ENCODE assay signal across 30 cellular contexts in the genomic region with DNA sequence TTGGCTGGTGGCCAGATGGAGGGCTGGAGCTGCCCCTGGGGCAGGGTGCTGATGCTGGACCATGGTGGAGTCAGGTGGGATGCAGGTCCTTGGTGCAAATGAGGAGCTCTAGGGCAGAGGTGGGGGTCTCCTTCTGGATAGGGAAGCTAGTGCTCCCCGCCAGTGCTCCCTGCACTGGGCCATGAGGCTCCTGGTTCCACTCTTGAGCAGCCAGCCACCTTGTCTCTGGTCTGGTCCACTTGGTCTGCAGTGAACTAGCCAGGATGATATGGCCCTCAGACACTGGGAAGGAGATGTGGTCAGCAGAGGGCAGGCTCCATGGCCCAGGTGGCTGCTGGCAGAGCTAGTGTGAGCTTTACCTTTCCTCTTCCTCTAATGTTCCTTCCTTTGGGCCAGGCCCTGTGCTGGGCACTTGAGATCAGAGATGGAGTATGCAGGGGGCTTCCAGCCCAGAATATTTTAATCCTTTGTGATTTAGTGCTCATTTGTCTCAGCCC. TPM values are rescaled to one million over a fixed set of nuclear protein-coding genes. Genes with fewer than 3 reads are reported as not detected.
DNase-seq lines count a peak whose midpoint lies in the region; ATAC-seq and TF ChIP-seq lines count a peak whose summit lies in the region.
"Had no signal": no experiment of that assay in that cellular context is flagged by ENCODE, and none has a peak within 500 bp of the region (broad histone marks: within the 10 kb centered on the region; RNA-seq: fewer than 3 reads in every experiment).

No MANE protein-coding gene starts in this region.

- H3K4me2 ChIP-seq in neuronal stem cell (ENCODE audit: insufficient read depth, low read length, poor library complexity, severe bottlenecking): no peak overlapping the region
- H3K4me2 ChIP-seq: A549, KMS-11 had no signal

- no peak overlapping the region for H3K27ac Mint-ChIP-seq in stimulated activated naive CD8-positive, alpha-beta T cell treated with anti-CD3 and anti-CD28 coated beads, Interleukin-15, amount 100 ng/mL, for 72 hours
- no peak overlapping the region for H3K27ac Mint-ChIP-seq in endodermal cell
- H3K27ac Mint-ChIP-seq: CD8-positive, alpha-beta T cell; HFFc6 had no signal

- H3K23ac ChIP-seq in neuronal stem cell (ENCODE audit: low read depth, low read length, poor library complexity): peak overlapping the region; percentile 3

- peak; percentile 25 for ATAC-seq in stimulated activated naive CD8-positive, alpha-beta T cell treated with anti-CD3 and anti-CD28 coated beads, Interleukin-15, Interleukin-2, amounts not matched to agents 100 U/mL and 50 U/mL, for 24 hours
- ATAC-seq in stimulated activated naive CD8-positive, alpha-beta T cell treated with anti-CD3 and anti-CD28 coated beads, Interleukin-15, amount 100 ng/mL, for 72 hours: no peak
- ATAC-seq: CD8-positive, alpha-beta T cell; GM12878 had no signal

- H2AFZ ChIP-seq in neuronal stem cell (ENCODE audit: low read length): no peak overlapping the region

- H3K4me3 Mint-ChIP-seq in stimulated activated naive CD8-positive, alpha-beta T cell treated with anti-CD3 and anti-CD28 coated beads, Interleukin-15, amount 100 ng/mL, for 72 hours: no peak overlapping the region
- no peak overlapping the region for H3K4me3 Mint-ChIP-seq in endodermal cell
- H3K4me3 Mint-ChIP-seq: CD8-positive, alpha-beta T cell; HFFc6 had no signal

- H3K79me1 ChIP-seq in neuronal stem cell (ENCODE audit: low read depth, low read length): no peaks in the 10 kb centered on the region

- no peak overlapping the region for H3K14ac ChIP-seq in neuronal stem cell (ENCODE audit: low read length)

- no peaks in the 10 kb centered on the region for H3K27me3 ChIP-seq in endodermal cell (ENCODE audit: control insufficient read depth, insufficient read depth, low read length, poor library complexity, severe bottlenecking)
- H3K27me3 ChIP-seq in neuronal stem cell (ENCODE audit: control insufficient read depth in 3 of 3, insufficient read depth in 3 of 3, low read depth in 1 of 3, low read length in 3 of 3): no peaks in the 10 kb centered on the region

- H3K9me3 ChIP-seq in endodermal cell (ENCODE audit: control insufficient read depth, low read length) (peaks cover 22% of the 10 kb centered on the region), neuronal stem cell (replicated peaks in 1 of 2; ENCODE audit: control insufficient read depth in 2 of 2, insufficient read depth in 1 of 2, low read depth in 1 of 2, low read length in 2 of 2) (peaks cover 5 to 10% of the 10 kb centered on the region in 2 donors)

- peaks cover 83% of the 10 kb centered on the region for H3K36me3 ChIP-seq in endodermal cell (ENCODE audit: control insufficient read depth, insufficient read depth, low read length)
- H3K36me3 ChIP-seq in neuronal stem cell (replicated peaks in 1 of 2; ENCODE audit: control insufficient read depth in 2 of 2, insufficient read depth in 2 of 2, low read length in 2 of 2): peaks cover 7 to 8% of the 10 kb centered on the region in 2 donors

- H2BK120ac ChIP-seq in neuronal stem cell (ENCODE audit: low read depth, low read length): no peak overlapping the region

- no peak overlapping the region for H3K27ac ChIP-seq in endodermal cell (ENCODE audit: low read depth, low read length)
- H3K27ac ChIP-seq in neuronal stem cell (replicated peaks; ENCODE audit: low read length): no peak overlapping the region
- H3K27ac ChIP-seq: A549, C4-2B, KMS-11, SK-N-MC had no signal

- H2BK12ac ChIP-seq in neuronal stem cell (ENCODE audit: low read length): no peak overlapping the region

- no peak overlapping the region for H2BK15ac ChIP-seq in neuronal stem cell (ENCODE audit: low read length)

- H3K4me1 ChIP-seq in endodermal cell (ENCODE audit: control insufficient read depth, insufficient read depth, low read length) (no peaks in the 10 kb centered on the region), neuronal stem cell (ENCODE audit: control insufficient read depth in 2 of 2, insufficient read depth in 1 of 2, low read depth in 1 of 2, low read length in 2 of 2) (no peaks in the 10 kb centered on the region)
- H3K4me1 ChIP-seq: A549, Caco-2, HAP-1 had no signal

- TF ChIP-seq CTCF in endodermal cell (conservative IDR thresholded peaks at IDR 0.05): peak; percentile 35

- H3K9me3 Mint-ChIP-seq in stimulated activated naive CD8-positive, alpha-beta T cell treated with anti-CD3 and anti-CD28 coated beads, Interleukin-15, amount 100 ng/mL, for 72 hours: peaks cover 4 to 8% of the 10 kb centered on the region in 2 donors
- peaks cover 16% of the 10 kb centered on the region for H3K9me3 Mint-ChIP-seq in endodermal cell

- no peak overlapping the region for H3K18ac ChIP-seq in neuronal stem cell (ENCODE audit: low read length)

- peaks cover 61% of the 10 kb centered on the region for H3K36me3 Mint-ChIP-seq in endodermal cell (ENCODE audit: low read depth)
- H3K36me3 Mint-ChIP-seq: CD8-positive, alpha-beta T cell had no signal

- H3K4me1 Mint-ChIP-seq in stimulated activated naive CD8-positive, alpha-beta T cell treated with anti-CD3 and anti-CD28 coated beads, Interleukin-15, amount 100 ng/mL, for 72 hours: no peaks in the 10 kb centered on the region
- H3K4me1 Mint-ChIP-seq in endodermal cell: no peaks in the 10 kb centered on the region

- no peak overlapping the region for H4K91ac ChIP-seq in neuronal stem cell (ENCODE audit: low read depth, low read length, poor library complexity)

- peak overlapping the region; percentile 18 for H2AK5ac ChIP-seq in neuronal stem cell (ENCODE audit: low read depth, low read length)

- H3K27me3 Mint-ChIP-seq in stimulated activated naive CD8-positive, alpha-beta T cell treated with anti-CD3 and anti-CD28 coated beads, Interleukin-15, amount 100 ng/mL, for 72 hours: no peaks in the 10 kb centered on the region
- H3K27me3 Mint-ChIP-seq in endodermal cell (ENCODE audit: insufficient read depth): no peaks in the 10 kb centered on the region

- H3K9ac ChIP-seq in endodermal cell (ENCODE audit: extremely low read depth, low read length, poor library complexity, severe bottlenecking) (no peak overlapping the region), neuronal stem cell (ENCODE audit: low read depth, low read length, poor library complexity) (no peak overlapping the region)
- H3K9ac ChIP-seq: KMS-11 had no signal

- DNase-seq in stimulated activated naive CD8-positive, alpha-beta T cell treated with anti-CD3 and anti-CD28 coated beads, Interleukin-15, Interleukin-2, amounts not matched to agents 100 U/mL and 50 U/mL, for 24 hours: no peak
- no peak for DNase-seq in stimulated activated naive CD8-positive, alpha-beta T cell treated with anti-CD3 and anti-CD28 coated beads, Interleukin-15, amount 100 ng/mL, for 72 hours
- no peak for DNase-seq in endodermal cell
- DNase-seq in neuronal stem cell (ENCODE audit: low spot score): no peak
- no peak for DNase-seq in NCI-H2196 treated with DMSO at 0.1 percent for 48 hours (lab: John Stamatoyannopoulos, UW; ENCODE audit: unreplicated experiment)
- DNase-seq in NCI-H128 (lab: John Stamatoyannopoulos, UW; ENCODE audit: unreplicated experiment): no peak
- no peak for DNase-seq in T-helper 9 cell
- DNase-seq: Caco-2; CD8-positive, alpha-beta T cell; DMS 273 treated with DMSO at 0.1 percent for 48 hours; DMS79; EL; GDM1; GOT3; HFFc6; MM.1S; NCI-H1048; NCI-H1417 treated with DMSO at 0.1 percent for 48 hours; NCI-H1694 treated with DMSO at 0.1 percent for 48 hours; NCI-H2081; NCI-H226; NCI-H510A; RPMI8226; SHP77 treated with DMSO at 0.1 percent for 48 hours had no signal

- H3K4ac ChIP-seq in neuronal stem cell (ENCODE audit: low read length): no peak overlapping the region

- no peak overlapping the region for H2BK5ac ChIP-seq in neuronal stem cell (ENCODE audit: low read length)

- 90% methylated on average over 1 of the region's 1 CpG; no CpG with 5 or more reads in 1 of the 2 experiments for WGBS in endodermal cell (ENCODE audit: insufficient coverage in 1 of 2, insufficient read length in 1 of 2), 2 experiments
- WGBS in neuronal stem cell (ENCODE audit: extremely low coverage in 2 of 2, insufficient read length in 2 of 2, insufficient replicate concordance in 1 of 2), 2 donors: no CpG with 5 or more reads among the region's 1 CpG

- H3K4me3 ChIP-seq in endodermal cell (ENCODE audit: low read length) (no peak overlapping the region), neuronal stem cell (ENCODE audit: low read length in 2 of 2) (no peak overlapping the region)
- H3K4me3 ChIP-seq: A549, GM12878, HAP-1, SK-N-MC had no signal

- H4K8ac ChIP-seq in neuronal stem cell (ENCODE audit: low read depth, low read length): no peak overlapping the region

RNA-seq across cellular contexts. Expression of a gene that starts 31.5 kb away (rescaled TPM):
- 10 to 100 TPM; 43.8 to 69.5 TPM for total RNA-seq in endodermal cell
- polyA plus RNA-seq in endodermal cell (2013, experiment 1 of 2): 27.0 TPM
- 29.4 TPM for polyA plus RNA-seq in endodermal cell (2013, experiment 2 of 2)
- polyA plus RNA-seq in neuronal stem cell (2013, experiment 1 of 2): 11.1 TPM
- 11.1 TPM for polyA plus RNA-seq in neuronal stem cell (2013, experiment 2 of 2)
- polyA plus RNA-seq: GM12878 had no signal
